Comparison of ENCODE assay signal across 14 cellular contexts in the genomic region with DNA sequence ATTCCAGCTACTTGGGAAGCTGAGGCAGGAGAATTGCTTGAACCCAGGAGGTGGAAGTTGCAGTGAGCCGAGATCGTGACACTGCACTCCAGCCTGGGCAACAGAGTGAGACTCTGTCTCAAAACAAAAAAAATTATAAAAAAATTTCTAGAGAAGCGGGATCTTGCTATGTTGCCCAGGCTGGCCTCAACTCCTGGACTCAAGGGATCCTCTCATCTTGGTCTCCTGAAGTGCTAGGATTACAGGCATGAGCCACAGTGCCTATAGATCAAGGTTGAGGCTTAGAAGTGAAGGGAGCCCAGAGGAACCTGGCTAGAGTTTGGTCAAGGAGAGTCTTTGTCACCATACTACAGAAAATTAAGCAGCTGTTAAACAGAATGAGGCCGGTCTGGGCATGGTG. TPM values are rescaled to one million over a fixed set of nuclear protein-coding genes. Genes with fewer than 3 reads are reported as not detected.
DNase-seq lines count a peak whose midpoint lies in the region; ATAC-seq, FAIRE-seq and TF ChIP-seq lines count a peak whose summit lies in the region.
"Had no signal": no experiment of that assay in that cellular context is flagged by ENCODE, and none has a peak within 500 bp of the region (broad histone marks: within the 10 kb centered on the region; RNA-seq: fewer than 3 reads in every experiment).

No MANE protein-coding gene starts in this region.

- no peaks in the 10 kb centered on the region for H3K9me1 ChIP-seq in K562 (ENCODE audit: control insufficient read depth, insufficient read depth, low read length)

- H3K27me3 ChIP-seq in Karpas-422 (ENCODE audit: low read length) (no peaks in the 10 kb centered on the region), K562 (ENCODE audit: control insufficient read depth in 2 of 2, insufficient read depth in 2 of 2, low read length in 2 of 2) (no peaks in the 10 kb centered on the region)
- H3K27me3 ChIP-seq: Peyer's patch, sigmoid colon, tibial artery had no signal

- no peaks in the 10 kb centered on the region for H3K9me3 Mint-ChIP-seq in activated CD4-positive, alpha-beta T cell treated with anti-CD3 and anti-CD28 coated beads, Interleukin-2, amount 10 ng/mL, durations not matched to agents 24 days and 14 days
- H3K9me3 Mint-ChIP-seq in progenitor cell of endocrine pancreas (ENCODE audit: low read depth), result no peaks in the 10 kb centered on the region

- H2AFZ ChIP-seq in Karpas-422 (ENCODE audit: low read length), result no peak overlapping the region
- peak overlapping the region; percentile 83 for H2AFZ ChIP-seq in K562 (ENCODE audit: low read depth, low read length)

- H3K9ac ChIP-seq in Karpas-422 (ENCODE audit: low read length) (peak overlapping the region; percentile 89; the same call in 1 of the 2 replicates), K562 (ENCODE audit: insufficient read depth in 1 of 2, low read depth in 2 of 2, low read length in 2 of 2) (peak overlapping the region; percentile 95 to 99)

- peaks cover 25% of the 10 kb centered on the region for H3K4me1 Mint-ChIP-seq in activated CD4-positive, alpha-beta T cell treated with anti-CD3 and anti-CD28 coated beads, Interleukin-2, amount 10 ng/mL, durations not matched to agents 24 days and 14 days
- peaks cover 24% of the 10 kb centered on the region for H3K4me1 Mint-ChIP-seq in progenitor cell of endocrine pancreas (ENCODE audit: low read depth)

- no peak for TF ChIP-seq RAD21 in K562 (CRISPR knock-in tag; conservative IDR thresholded peaks at IDR 0.05 in 1 of 2, IDR thresholded peaks at IDR 0.05 in 1 of 2)

- H3K4me3 ChIP-seq in Karpas-422 (ENCODE audit: low read length) (peak overlapping the region; percentile 96), K562 (0 out of 2 replicates have a peak overlapping the region, but pooled peaks have one; percentile 92)

- no peaks in the 10 kb centered on the region for H3K9me2 ChIP-seq in Karpas-422 (replicated peaks; ENCODE audit: insufficient read depth, low read length)

- intact Hi-C loops in activated CD4-positive, alpha-beta T cell treated with anti-CD3 and anti-CD28 coated beads, Interleukin-2, amount 10 ng/mL, durations not matched to agents 24 days and 14 days (cut with micrococcal nuclease), result loop anchor here (2.0 kb wide), 1 partner anchor 98 kb away; no protein-coding TSS in a partner anchor
- intact Hi-C loops in K562 (cut with micrococcal nuclease), result no loop called here

- peak overlapping the region; percentile 87 for H3K4me2 ChIP-seq in Karpas-422 (ENCODE audit: low read depth, low read length, poor library complexity, severe bottlenecking)
- peak overlapping the region; percentile 81 for H3K4me2 ChIP-seq in K562 (ENCODE audit: insufficient read depth, low read length)

- ATAC-seq in K562 (no peak), HG03175 (IDR thresholded peaks at IDR 0.05; ENCODE audit: unreplicated experiment) (no peak), HG03460 (IDR thresholded peaks at IDR 0.05; ENCODE audit: unreplicated experiment) (no peak)

- no peak for TF ChIP-seq POLR2A in K562 (conservative IDR thresholded peaks at IDR 0.05)

- in situ Hi-C loops in K562 (cut with MboI), result no loop called here

- no peak for DNase-seq in activated CD4-positive, alpha-beta T cell treated with anti-CD3 and anti-CD28 coated beads, Interleukin-2, amount 10 ng/mL, durations not matched to agents 24 days and 14 days
- DNase-seq in activated CD4-positive, alpha-beta T cell treated with anti-CD3 and anti-CD28 coated beads for 4 hours, result no peak
- no peak for DNase-seq in Karpas-422
- DNase-seq in K562 (ENCODE audit: extremely low read depth in 1 of 4, low spot score in 3 of 4), result no peak
- DNase-seq in progenitor cell of endocrine pancreas (ENCODE audit: low spot score, unreplicated experiment), result no peak
- DNase-seq in medulla oblongata (ENCODE audit: extremely low spot score), result no peak
- DNase-seq: ACHN; activated effector memory CD4-positive, alpha-beta T cell treated with anti-CD3 and anti-CD28 coated beads, Interleukin-2, amount 50 U/mL, for 16 hours; NCI-H226; sigmoid colon; tibial artery had no signal

- no peaks in the 10 kb centered on the region for H3K27me3 Mint-ChIP-seq in activated CD4-positive, alpha-beta T cell treated with anti-CD3 and anti-CD28 coated beads, Interleukin-2, amount 10 ng/mL, durations not matched to agents 24 days and 14 days
- no peaks in the 10 kb centered on the region for H3K27me3 Mint-ChIP-seq in progenitor cell of endocrine pancreas

- CTCF ChIA-PET in K562 (lab: Yijun Ruan, JAX; ENCODE audit: low intra/inter-chr PET ratio), result no interaction called here

- WGBS in K562 (ENCODE audit: insufficient coverage, low coverage, missing lambda C conversion rate), result 93% methylated on average over 4 of the region's 4 CpGs

- H4K20me1 ChIP-seq in Karpas-422 (ENCODE audit: insufficient read depth, low read depth, low read length), result no peaks in the 10 kb centered on the region
- no peaks in the 10 kb centered on the region for H4K20me1 ChIP-seq in K562 (replicated peaks; ENCODE audit: control insufficient read depth, insufficient read depth, low read length)

- peaks cover 32% of the 10 kb centered on the region for H3K4me1 ChIP-seq in Karpas-422 (ENCODE audit: low read length)
- H3K4me1 ChIP-seq in K562 (replicated peaks in 1 of 2; ENCODE audit: control insufficient read depth in 2 of 2, insufficient read depth in 2 of 2, low read length in 2 of 2), result peaks cover 18 to 30% of the 10 kb centered on the region in 2 experiments; a peak in 4 of 5 replicates

- no TSS peak for BruUV-seq in K562 (replicated peaks; lab: Mats Ljungman, UMichigan)

- TF ChIP-seq CTCF in K562 (IDR thresholded peaks at IDR 0.05 in 2 of 3, conservative IDR thresholded peaks at IDR 0.05 in 1 of 3; ENCODE audit: insufficient read depth in 2 of 3, low read depth in 1 of 3, low read length in 3 of 3), result no peak
- no peak for TF ChIP-seq CTCF in progenitor cell of endocrine pancreas (IDR thresholded peaks at IDR 0.05; ENCODE audit: unreplicated experiment)

- peaks cover 32% of the 10 kb centered on the region for H3K36me3 Mint-ChIP-seq in activated CD4-positive, alpha-beta T cell treated with anti-CD3 and anti-CD28 coated beads, Interleukin-2, amount 10 ng/mL, durations not matched to agents 24 days and 14 days (ENCODE audit: low read depth)
- H3K36me3 Mint-ChIP-seq in progenitor cell of endocrine pancreas (ENCODE audit: insufficient read depth), result peaks cover 3% of the 10 kb centered on the region

- no peak overlapping the region for H3K27ac ChIP-seq in Karpas-422 (ENCODE audit: low read length)
- H3K27ac ChIP-seq in K562 (ENCODE audit: extremely low read depth, low read depth, low read length), result peak overlapping the region; percentile 97

- TF ChIP-seq EP300 in K562 (IDR thresholded peaks at IDR 0.05; ENCODE audit: low read length), result no peak

- peak overlapping the region; percentile 100 for H3K4me3 Mint-ChIP-seq in activated CD4-positive, alpha-beta T cell treated with anti-CD3 and anti-CD28 coated beads, Interleukin-2, amount 10 ng/mL, durations not matched to agents 24 days and 14 days
- H3K4me3 Mint-ChIP-seq in progenitor cell of endocrine pancreas (ENCODE audit: low read depth), result peak overlapping the region; percentile 99

- H3K79me2 ChIP-seq in Karpas-422 (ENCODE audit: low read length) (peaks cover 34% of the 10 kb centered on the region), K562 (ENCODE audit: control insufficient read depth, insufficient read depth, low read length) (peaks cover 38% of the 10 kb centered on the region)

- peak overlapping the region; percentile 99 for H3K27ac Mint-ChIP-seq in activated CD4-positive, alpha-beta T cell treated with anti-CD3 and anti-CD28 coated beads, Interleukin-2, amount 10 ng/mL, durations not matched to agents 24 days and 14 days
- H3K27ac Mint-ChIP-seq in progenitor cell of endocrine pancreas, result no peak overlapping the region

- H3K9me3 ChIP-seq in Karpas-422 (ENCODE audit: low read length), result no peaks in the 10 kb centered on the region
- H3K9me3 ChIP-seq in K562 (replicated peaks; ENCODE audit: control insufficient read depth, insufficient read depth, low read depth, low read length), result no peaks in the 10 kb centered on the region
- H3K9me3 ChIP-seq: Peyer's patch, sigmoid colon, tibial artery had no signal

- POLR2A ChIA-PET in K562 (lab: Yijun Ruan, JAX), result interaction anchor here (0.6 to 1.6 kb wide), 7 partner anchors 8 to 619 kb away, joined by 3 to 14 read pairs (median 4); no protein-coding TSS in a partner anchor

- H3K36me3 ChIP-seq in Karpas-422 (ENCODE audit: insufficient read depth, low read length) (peaks cover 12% of the 10 kb centered on the region; the same call in 1 of the 2 replicates), K562 (ENCODE audit: control insufficient read depth, insufficient read depth, low read length) (peaks cover 26% of the 10 kb centered on the region)

- no peak for FAIRE-seq in K562 (lab: Jason Lieb, UNC)

RNA-seq across cellular contexts. Expression of gene MCM5, which starts 1.4 kb away (rescaled TPM):
- total RNA-seq in activated CD4-positive, alpha-beta T cell treated with anti-CD3 and anti-CD28 coated beads, Interleukin-2, amount 10 ng/mL, durations not matched to agents 24 days and 14 days, result 334 and 343 TPM in 2 replicates
- 83.7 and 97.4 TPM in 2 replicates for total RNA-seq in Karpas-422 (2014; rRNA removed; shearing (Covaris generic); ENCODE audit: low replicate concordance)
- total RNA-seq in K562 (2011; cell fraction: chromatin; rRNA removed; ENCODE audit: low replicate concordance), result 102 and 198 TPM in 2 replicates
- total RNA-seq in K562 (2011; cell fraction: nucleolus; rRNA removed), result 132 and 145 TPM in 2 replicates
- 131 and 138 TPM in 2 replicates for total RNA-seq in K562 (2011; cell fraction: nucleoplasm; rRNA removed)
- total RNA-seq in K562 (2014; rRNA removed) (102 and 119 TPM in 2 replicates), K562 (2014; rRNA removed; fragmentation: Illumina TruSeq; extraction: Trizol) (35.3 and 53.6 TPM in 2 replicates), K562 (2015; rRNA removed; fragmentation: Illumina TruSeq; extraction: Trizol) (64.2 and 66.9 TPM in 2 replicates), K562 (2021) (173 and 180 TPM in 2 replicates), progenitor cell of endocrine pancreas (84.8 and 92.8 TPM in 2 replicates)
- polyA plus RNA-seq in K562 (2011; rRNA removed) (66.1 and 116 TPM in 2 replicates), K562 (2014; fragmentation: Illumina TruSeq; extraction: Trizol) (65.1 and 91.4 TPM in 2 replicates), K562 (2014; fragmentation: Nextera tagmentation; extraction: Ambion mirVana) (10 to 100 TPM in 1 of 2 experiments, 1 to 10 TPM in 1; 5.6 to 11.8 TPM), K562 (2014; rRNA removed) (72.4 and 73.5 TPM in 2 replicates)
- 55.6 and 87.5 TPM in 2 replicates for polyA plus RNA-seq in K562 (2011; cell fraction: cytosol; rRNA removed)
- polyA plus RNA-seq in K562 (2011; cell fraction: nucleus; rRNA removed), result 193 and 217 TPM in 2 replicates
- 118 and 169 TPM in 2 replicates for polyA plus RNA-seq in K562 (2012)
- 76.7 and 97.6 TPM in 2 replicates for polyA minus RNA-seq in K562 (2011; rRNA and poly(A)+ RNA removed)
- 111 and 112 TPM in 2 replicates for polyA minus RNA-seq in K562 (2011; cell fraction: cytosol; rRNA and poly(A)+ RNA removed)
- 71.9 and 112 TPM in 2 replicates for polyA minus RNA-seq in K562 (2011; cell fraction: nucleus; rRNA and poly(A)+ RNA removed)

RNA-seq across cellular contexts. Expression of gene HMOX1, which starts 17.7 kb away (rescaled TPM):
- 0.57 and 0.72 TPM in 2 replicates for total RNA-seq in activated CD4-positive, alpha-beta T cell treated with anti-CD3 and anti-CD28 coated beads, Interleukin-2, amount 10 ng/mL, durations not matched to agents 24 days and 14 days
- total RNA-seq in Karpas-422 (2014; rRNA removed; shearing (Covaris generic); ENCODE audit: low replicate concordance), result 1.3 and 1.8 TPM in 2 replicates
- total RNA-seq in K562 (2011; cell fraction: chromatin; rRNA removed; ENCODE audit: low replicate concordance), result not detected in 2 replicates
- total RNA-seq in K562 (2011; cell fraction: nucleolus; rRNA removed), result not detected in 2 replicates
- not detected in 2 replicates for total RNA-seq in K562 (2011; cell fraction: nucleoplasm; rRNA removed)
- total RNA-seq in K562 (2014; rRNA removed) (not detected in 2 replicates), K562 (2014; rRNA removed; fragmentation: Illumina TruSeq; extraction: Trizol) (not detected in 2 replicates), K562 (2015; rRNA removed; fragmentation: Illumina TruSeq; extraction: Trizol) (not detected in 2 replicates), K562 (2021) (0.20 TPM in 1 of 2 replicates, not detected in the other), progenitor cell of endocrine pancreas (4.3 and 6.4 TPM in 2 replicates)
- polyA plus RNA-seq in K562 (2011; rRNA removed) (0.05 TPM in 1 of 2 replicates, not detected in the other), K562 (2014; fragmentation: Illumina TruSeq; extraction: Trizol) (not detected in 2 replicates), K562 (2014; fragmentation: Nextera tagmentation; extraction: Ambion mirVana) (not detected), K562 (2014; rRNA removed) (not detected in 2 replicates)
- polyA plus RNA-seq in K562 (2011; cell fraction: cytosol; rRNA removed), result 0.04 and 0.21 TPM in 2 replicates
- not detected in 2 replicates for polyA plus RNA-seq in K562 (2011; cell fraction: nucleus; rRNA removed)
- not detected in 2 replicates for polyA plus RNA-seq in K562 (2012)
- not detected in 2 replicates for polyA minus RNA-seq in K562 (2011; rRNA and poly(A)+ RNA removed)
- polyA minus RNA-seq in K562 (2011; cell fraction: cytosol; rRNA and poly(A)+ RNA removed), result not detected in 2 replicates
- polyA minus RNA-seq in K562 (2011; cell fraction: nucleus; rRNA and poly(A)+ RNA removed), result not detected in 2 replicates
